ENCODE assay signal across 27 cellular contexts in the genomic region with DNA sequence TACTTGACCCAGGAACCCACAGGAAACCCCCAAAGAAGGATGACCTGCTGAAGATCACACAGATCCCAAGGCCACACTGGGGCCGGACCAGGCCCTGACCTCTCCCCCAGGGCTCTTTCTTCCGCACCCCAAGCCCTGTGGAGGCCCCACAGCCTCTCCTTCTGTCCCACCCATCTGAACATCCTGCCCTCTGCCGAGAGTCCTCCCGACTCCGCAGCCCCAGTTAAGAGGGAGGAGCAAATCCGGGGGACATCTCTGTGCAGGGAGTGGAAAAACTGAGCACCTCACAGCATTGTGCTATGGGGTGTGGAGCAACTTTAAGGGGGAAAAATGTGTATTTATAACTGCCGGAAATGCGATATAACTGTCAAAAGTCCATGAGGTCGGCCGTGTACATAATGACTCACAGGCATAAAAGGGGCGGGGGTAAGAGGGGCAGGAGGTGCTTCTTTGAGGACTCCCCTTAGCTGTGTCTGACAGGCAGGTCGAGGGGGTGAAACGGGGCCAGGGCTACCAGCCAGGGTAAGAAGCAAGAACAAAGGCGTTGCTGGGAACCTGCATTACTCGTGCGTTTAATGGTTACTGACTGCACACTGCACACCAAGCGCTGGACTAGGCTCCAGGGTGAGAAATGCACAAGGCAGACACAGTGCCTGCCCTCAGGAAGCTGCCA. TPM values are rescaled to one million over a fixed set of nuclear protein-coding genes. Genes with fewer than 3 reads are reported as not detected.
DNase-seq lines count a peak whose midpoint lies in the region; TF ChIP-seq lines count a peak whose summit lies in the region.
"Had no signal": no experiment of that assay in that cellular context is flagged by ENCODE, and none has a peak within 500 bp of the region (broad histone marks: within the 10 kb centered on the region; RNA-seq: fewer than 3 reads in every experiment).

No MANE protein-coding gene starts in this region.

- H3K27me3 Mint-ChIP-seq in Calu3 (ENCODE audit: unreplicated experiment): peaks cover 10% of the 10 kb centered on the region

- intact Hi-C loops in Calu3 (cut with micrococcal nuclease; ENCODE audit: unreplicated experiment): no loop called here

- peaks cover 5% of the 10 kb centered on the region for H3K36me3 Mint-ChIP-seq in Calu3 (ENCODE audit: insufficient read depth, unreplicated experiment)
- H3K36me3 Mint-ChIP-seq: activated naive CD8-positive, alpha-beta T cell treated with anti-CD3 and anti-CD28 coated beads, Interleukin-2, amount 10 ng/mL, durations not matched to agents 7 days and 5 days had no signal

- TF ChIP-seq CTCF in Calu3 (IDR thresholded peaks at IDR 0.05; ENCODE audit: unreplicated experiment): no peak

- CTCF ChIA-PET in Calu3 (lab: Charles Lee): interaction anchor here (1.5 kb wide), 1 partner anchor 252 kb away, joined by 3 read pairs; no protein-coding TSS in a partner anchor

- no CpG with 5 or more reads among the region's 17 CpGs for WGBS in neuronal stem cell (ENCODE audit: extremely low coverage in 2 of 2, insufficient read length in 2 of 2, insufficient replicate concordance in 1 of 2), 2 donors

- H3K18ac ChIP-seq in neuronal stem cell (ENCODE audit: low read length): no peak overlapping the region

- H3K4me1 ChIP-seq in duodenal mucosa (ENCODE audit: control insufficient read depth in 1 of 2, insufficient read depth in 2 of 2, low read length in 2 of 2) (peaks cover 41% of the 10 kb centered on the region in 2 donors), neuronal stem cell (ENCODE audit: control insufficient read depth in 2 of 2, insufficient read depth in 1 of 2, low read depth in 1 of 2, low read length in 2 of 2) (peaks cover 2 to 12% of the 10 kb centered on the region in 2 donors)
- H3K4me1 ChIP-seq: ascending aorta had no signal

- H3K4me3 ChIP-seq in duodenal mucosa (ENCODE audit: low read depth in 1 of 2, low read length in 2 of 2) (no peak overlapping the region), neuronal stem cell (ENCODE audit: low read length in 2 of 2) (no peak overlapping the region)
- H3K4me3 ChIP-seq: ascending aorta, SK-N-MC, uterus had no signal

- H2BK15ac ChIP-seq in neuronal stem cell (ENCODE audit: low read length): no peak overlapping the region

- H3K36me3 ChIP-seq in duodenal mucosa (ENCODE audit: control insufficient read depth in 1 of 2, insufficient read depth in 2 of 2, low read length in 2 of 2): peaks cover 0 to 3% of the 10 kb centered on the region in 2 donors
- no peaks in the 10 kb centered on the region for H3K36me3 ChIP-seq in neuronal stem cell (replicated peaks in 1 of 2; ENCODE audit: control insufficient read depth in 2 of 2, insufficient read depth in 2 of 2, low read length in 2 of 2)
- H3K36me3 ChIP-seq: ascending aorta, uterus had no signal

- peak overlapping the region; percentile 36 to 67 for H3K9ac ChIP-seq in duodenal mucosa (ENCODE audit: low read depth in 1 of 2, low read length in 2 of 2)
- H3K9ac ChIP-seq in neuronal stem cell (ENCODE audit: low read depth, low read length, poor library complexity): no peak overlapping the region

- no peak overlapping the region for H3K4me3 Mint-ChIP-seq in Calu3 (ENCODE audit: low read depth, unreplicated experiment)
- H3K4me3 Mint-ChIP-seq: activated CD4-positive, alpha-beta T cell treated with anti-CD3 and anti-CD28 coated beads for 36 hours; activated CD8-positive, alpha-beta T cell treated with anti-CD3 and anti-CD28 coated beads, Interleukin-2, amount 10 ng/mL, durations not matched to agents 7 days and 5 days; activated naive CD8-positive, alpha-beta T cell treated with anti-CD3 and anti-CD28 coated beads, Interleukin-2, amount 10 ng/mL, durations not matched to agents 7 days and 5 days; H9; nephron progenitor cell; T-helper 17 cell had no signal

- no peak overlapping the region for H2AFZ ChIP-seq in neuronal stem cell (ENCODE audit: low read length)

- no peak overlapping the region for H4K91ac ChIP-seq in neuronal stem cell (ENCODE audit: low read depth, low read length, poor library complexity)

- peak; percentile 34 for DNase-seq in Calu3
- peak; percentile 44 for DNase-seq in LoVo (ENCODE audit: low spot score)
- no peak for DNase-seq in neuronal stem cell (ENCODE audit: low spot score)
- no peak for DNase-seq in DMS 273 treated with DMSO at 0.1 percent for 48 hours (lab: John Stamatoyannopoulos, UW)
- DNase-seq in NCI-H128 (lab: John Stamatoyannopoulos, UW; ENCODE audit: unreplicated experiment): no peak
- no peak for DNase-seq in NCI-H524 (lab: John Stamatoyannopoulos, UW)
- DNase-seq in NCI-H510A (lab: John Stamatoyannopoulos, UW): no peak
- DNase-seq: activated CD4-positive, alpha-beta T cell treated with anti-CD3 and anti-CD28 coated beads for 36 hours; activated CD8-positive, alpha-beta T cell treated with anti-CD3 and anti-CD28 coated beads, Interleukin-2, amount 10 ng/mL, durations not matched to agents 7 days and 5 days; activated effector memory CD4-positive, alpha-beta T cell treated with Interleukin-2 at 50 U/mL for 16 hours; activated naive CD8-positive, alpha-beta T cell treated with anti-CD3 and anti-CD28 coated beads, Interleukin-2, amount 10 ng/mL, durations not matched to agents 7 days and 5 days; C1 segment of cervical spinal cord; caudate nucleus; H9; KBM-7; NCI-H510A treated with DMSO at 0.1 percent for 48 hours; nephron progenitor cell; stimulated activated CD4-positive, alpha-beta T cell treated with anti-CD3 and anti-CD28 coated beads, Interleukin-15, amount 100 ng/mL, for 24 hours; stimulated activated naive CD4-positive, alpha-beta T cell treated with Interleukin-2 at 50 U/mL for 16 hours; T-helper 17 cell; uterus had no signal

- H3K9me3 Mint-ChIP-seq in Calu3 (ENCODE audit: low read depth, unreplicated experiment): no peaks in the 10 kb centered on the region
- H3K9me3 Mint-ChIP-seq: activated naive CD8-positive, alpha-beta T cell treated with anti-CD3 and anti-CD28 coated beads, Interleukin-2, amount 10 ng/mL, durations not matched to agents 7 days and 5 days; H9; nephron progenitor cell had no signal

- no peak overlapping the region for H3K14ac ChIP-seq in neuronal stem cell (ENCODE audit: low read length)

- peaks cover 35% of the 10 kb centered on the region for H3K4me1 Mint-ChIP-seq in Calu3 (ENCODE audit: low read depth, unreplicated experiment)

- H2BK12ac ChIP-seq in neuronal stem cell (ENCODE audit: low read length): no peak overlapping the region

- no peaks in the 10 kb centered on the region for H3K27me3 ChIP-seq in duodenal mucosa (ENCODE audit: control insufficient read depth in 1 of 2, insufficient read depth in 2 of 2, low read length in 2 of 2)
- peaks cover 0 to 11% (median 0%) of the 10 kb centered on the region in 3 experiments for H3K27me3 ChIP-seq in neuronal stem cell (ENCODE audit: control insufficient read depth in 3 of 3, insufficient read depth in 3 of 3, low read depth in 1 of 3, low read length in 3 of 3)
- H3K27me3 ChIP-seq: ascending aorta, uterus had no signal

- BruUV-seq in Calu3 (replicated peaks; lab: Mats Ljungman, UMichigan): no TSS peak

- H3K4me2 ChIP-seq in neuronal stem cell (ENCODE audit: insufficient read depth, low read length, poor library complexity, severe bottlenecking): no peak overlapping the region

- no peak overlapping the region for H2BK5ac ChIP-seq in neuronal stem cell (ENCODE audit: low read length)

- H2AK5ac ChIP-seq in neuronal stem cell (ENCODE audit: low read depth, low read length): peak overlapping the region; percentile 44

- H3K27ac Mint-ChIP-seq in Calu3 (ENCODE audit: unreplicated experiment): no peak overlapping the region
- H3K27ac Mint-ChIP-seq: activated CD4-positive, alpha-beta T cell treated with anti-CD3 and anti-CD28 coated beads for 36 hours; activated CD8-positive, alpha-beta T cell treated with anti-CD3 and anti-CD28 coated beads, Interleukin-2, amount 10 ng/mL, durations not matched to agents 7 days and 5 days; activated naive CD8-positive, alpha-beta T cell treated with anti-CD3 and anti-CD28 coated beads, Interleukin-2, amount 10 ng/mL, durations not matched to agents 7 days and 5 days; nephron progenitor cell; T-helper 17 cell had no signal

- no peaks in the 10 kb centered on the region for H3K9me3 ChIP-seq in duodenal mucosa (ENCODE audit: control insufficient read depth in 1 of 2, low read length in 2 of 2)
- H3K9me3 ChIP-seq in neuronal stem cell (replicated peaks in 1 of 2; ENCODE audit: control insufficient read depth in 2 of 2, insufficient read depth in 1 of 2, low read depth in 1 of 2, low read length in 2 of 2): no peaks in the 10 kb centered on the region
- H3K9me3 ChIP-seq: ascending aorta, uterus had no signal

- H3K27ac ChIP-seq in duodenal mucosa (ENCODE audit: low read depth, low read length): peak overlapping the region; percentile 55
- no peak overlapping the region for H3K27ac ChIP-seq in neuronal stem cell (replicated peaks; ENCODE audit: low read length)
- H3K27ac ChIP-seq: ascending aorta, RWPE1, SK-N-MC, uterus had no signal

- H3K23ac ChIP-seq in neuronal stem cell (ENCODE audit: low read depth, low read length, poor library complexity): no peak overlapping the region

- no peak overlapping the region for H2BK120ac ChIP-seq in neuronal stem cell (ENCODE audit: low read depth, low read length)

- H3K79me1 ChIP-seq in neuronal stem cell (ENCODE audit: low read depth, low read length): no peaks in the 10 kb centered on the region

- H3K4ac ChIP-seq in neuronal stem cell (ENCODE audit: low read length): no peak overlapping the region

- H4K8ac ChIP-seq in neuronal stem cell (ENCODE audit: low read depth, low read length): no peak overlapping the region

RNA-seq across cellular contexts. Expression of a gene that starts 57.2 kb away (rescaled TPM):
- total RNA-seq in Calu3 (2022): not detected in 2 replicates
- 0.15 TPM for polyA plus RNA-seq in neuronal stem cell (2013, experiment 1 of 2)
- 0.12 TPM for polyA plus RNA-seq in neuronal stem cell (2013, experiment 2 of 2)
- total RNA-seq: activated CD4-positive, alpha-beta T cell treated with anti-CD3 and anti-CD28 coated beads for 36 hours; dermis microvascular lymphatic vessel endothelial cell; H9 had no signal
- polyA plus RNA-seq: keratinocyte had no signal

Comparison
In these comparisons a context has a peak if more than half of its experiments do, and no peak if none do; other contexts are left out.
1. DNase-seq: peak in Calu3 (single experiment) and LoVo (single experiment); none in neuronal stem cell (single experiment), DMS 273 treated with DMSO at 0.1 percent for 48 hours (single experiment), NCI-H128 (single experiment), NCI-H524 (0 of 2) and NCI-H510A (single experiment).